Comparison of ENCODE assay signal across 8 cellular contexts in genomic region chr12:32273712-32274111, GRCh38.
DNase-seq lines count a peak whose midpoint lies in the region; ATAC-seq and TF ChIP-seq lines count a peak whose summit lies in the region.

No MANE protein-coding gene starts in this region.

- no peak for TF ChIP-seq EP300 in upper lobe of left lung (IDR thresholded peaks at IDR 0.05)

- peak; percentile 97 for TF ChIP-seq POLR2A in Raji (IDR thresholded peaks at IDR 0.05; ENCODE audit: insufficient read depth, low read depth, low read length)
- no peak for TF ChIP-seq POLR2A in upper lobe of left lung (IDR thresholded peaks at IDR 0.05)

- 81 to 86% methylated on average over 7 of the region's 7 CpGs for whole genome bisulfite sequencing in aorta, 2 donors
- 45 to 46% methylated on average over 7 of the region's 7 CpGs for WGBS in upper lobe of left lung, 2 donors

- no peaks in the 10 kb centered on the region for H3K9me3 ChIP-seq in aorta (ENCODE audit: control insufficient read depth, low read length)
- no peaks in the 10 kb centered on the region for H3K9me3 ChIP-seq in upper lobe of left lung

- no peak for TF ChIP-seq CTCF in upper lobe of left lung (IDR thresholded peaks at IDR 0.05)

- H3K4me3 ChIP-seq in aorta (ENCODE audit: low read length in 2 of 2) (no peak overlapping the region), upper lobe of left lung (no peak overlapping the region)

- H3K36me3 ChIP-seq in aorta (ENCODE audit: control insufficient read depth in 1 of 2, insufficient read depth in 2 of 2, low read length in 1 of 2) (no peaks in the 10 kb centered on the region), upper lobe of left lung (no peaks in the 10 kb centered on the region)

- peaks cover 29% of the 10 kb centered on the region for H3K4me1 Mint-ChIP-seq in stimulated activated naive CD8-positive, alpha-beta T cell treated with anti-CD3 and anti-CD28 coated beads, Interleukin-15, Interleukin-2, amounts not matched to agents 100 ng/mL and 50 ng/mL, for 24 hours (ENCODE audit: low read depth)

- H3K9me3 Mint-ChIP-seq in stimulated activated naive CD8-positive, alpha-beta T cell treated with anti-CD3 and anti-CD28 coated beads, Interleukin-15, Interleukin-2, amounts not matched to agents 100 ng/mL and 50 ng/mL, for 24 hours: no peaks in the 10 kb centered on the region

- H3K27ac ChIP-seq in aorta (ENCODE audit: low read depth in 1 of 2, low read length in 2 of 2) (no peak overlapping the region), upper lobe of left lung (no peak overlapping the region)

- H3K27me3 ChIP-seq in aorta (ENCODE audit: control insufficient read depth in 1 of 2, insufficient read depth in 2 of 2, low read length in 1 of 2) (no peaks in the 10 kb centered on the region), upper lobe of left lung (no peaks in the 10 kb centered on the region)

- intact Hi-C loops in aorta (cut with DNase I): no loop called here

- ATAC-seq in GM18868 (IDR thresholded peaks at IDR 0.05; ENCODE audit: unreplicated experiment): peak; percentile 94
- ATAC-seq in HG02642 (IDR thresholded peaks at IDR 0.05; ENCODE audit: poor library complexity, unreplicated experiment): peak; percentile 86
- ATAC-seq in aorta (ENCODE audit: low FRiP score): no peak
- no peak for ATAC-seq in upper lobe of left lung (ENCODE audit: low FRiP score in 2 of 2)

- peak overlapping the region; percentile 88 for H3K27ac Mint-ChIP-seq in stimulated activated naive CD8-positive, alpha-beta T cell treated with anti-CD3 and anti-CD28 coated beads, Interleukin-15, Interleukin-2, amounts not matched to agents 100 ng/mL and 50 ng/mL, for 24 hours

- H3K36me3 Mint-ChIP-seq in stimulated activated naive CD8-positive, alpha-beta T cell treated with anti-CD3 and anti-CD28 coated beads, Interleukin-15, Interleukin-2, amounts not matched to agents 100 ng/mL and 50 ng/mL, for 24 hours (ENCODE audit: low read depth): peaks cover 4% of the 10 kb centered on the region

- peak; percentile 24 for DNase-seq in effector CD8-positive, alpha-beta T cell (lab: John Stamatoyannopoulos, UW)
- DNase-seq in aorta (no peak), HCEC 1CT (no peak), upper lobe of left lung (no peak)

- H3K4me1 ChIP-seq in aorta (ENCODE audit: control insufficient read depth in 1 of 2, insufficient read depth in 2 of 2, low read length in 2 of 2): no peaks in the 10 kb centered on the region
- peaks cover 0 to 26% (median 10%) of the 10 kb centered on the region in 4 donors for H3K4me1 ChIP-seq in upper lobe of left lung

- H3K27me3 Mint-ChIP-seq in stimulated activated naive CD8-positive, alpha-beta T cell treated with anti-CD3 and anti-CD28 coated beads, Interleukin-15, Interleukin-2, amounts not matched to agents 100 ng/mL and 50 ng/mL, for 24 hours: no peaks in the 10 kb centered on the region

- H3K4me3 Mint-ChIP-seq in stimulated activated naive CD8-positive, alpha-beta T cell treated with anti-CD3 and anti-CD28 coated beads, Interleukin-15, Interleukin-2, amounts not matched to agents 100 ng/mL and 50 ng/mL, for 24 hours: peak overlapping the region; percentile 56

Comparison
In these comparisons a context has a peak if more than half of its experiments do, and no peak if none do; other contexts are left out.
1. ATAC-seq: peak in GM18868 (single experiment) and HG02642 (single experiment); none in aorta (single experiment) and upper lobe of left lung (0 of 2).